In the genomic region with DNA sequence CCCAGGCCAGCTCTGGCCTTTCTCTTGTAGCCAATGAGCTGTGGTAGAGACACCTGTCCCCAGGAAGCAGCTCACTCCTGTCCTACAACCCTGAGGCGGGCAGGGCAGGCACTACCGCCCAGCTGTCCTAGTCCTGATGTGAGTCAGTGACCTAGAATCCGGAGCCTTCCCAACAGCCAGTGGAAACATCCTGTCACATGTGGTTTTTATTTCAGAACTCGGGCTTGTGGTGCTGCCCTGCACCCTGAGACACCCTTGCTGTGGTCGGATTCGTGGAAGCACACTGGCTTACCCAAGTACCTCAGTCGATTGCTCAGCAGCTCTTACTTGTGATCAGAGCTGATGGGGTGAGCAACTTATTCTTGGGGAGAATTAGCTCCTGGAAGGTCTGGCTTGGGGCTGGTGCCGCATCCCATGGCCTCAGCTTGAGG, we compare ENCODE assay signal across 12 cellular contexts.
DNase-seq lines count a peak whose midpoint lies in the region; ATAC-seq and TF ChIP-seq lines count a peak whose summit lies in the region.
"Had no signal": no experiment of that assay in that cellular context is flagged by ENCODE, and none has a peak within 500 bp of the region (broad histone marks: within the 10 kb centered on the region; RNA-seq: fewer than 3 reads in every experiment).

No MANE protein-coding gene starts in this region.

- H3K4me3 ChIP-seq in SJCRH30 (no peak overlapping the region), vagina (no peak overlapping the region)
- H3K4me3 ChIP-seq: dorsolateral prefrontal cortex had no signal

- H3K27ac ChIP-seq in SJCRH30 (peak overlapping the region; percentile 39), vagina (peak overlapping the region; percentile 71)
- H3K27ac ChIP-seq: dorsolateral prefrontal cortex had no signal

- H3K4me1 Mint-ChIP-seq in effector memory CD8-positive, alpha-beta T cell (ENCODE audit: low read depth in 2 of 2) = peaks cover 0 to 2% of the 10 kb centered on the region in 2 donors
- H3K4me1 Mint-ChIP-seq: H9 had no signal

- no peak for TF ChIP-seq POLR2A in vagina (IDR thresholded peaks at IDR 0.05)

- intact Hi-C loops in vagina (cut with DNase I) = no loop called here

- peaks cover 14% of the 10 kb centered on the region for H3K4me1 ChIP-seq in SJCRH30
- peaks cover 12% of the 10 kb centered on the region for H3K4me1 ChIP-seq in vagina

- DNase-seq in stimulated activated CD4-positive, alpha-beta T cell treated with anti-CD3 and anti-CD28 coated beads, Interleukin-2, amount 100 ng/mL, for 24 hours = peak; percentile 14 to 28
- DNase-seq in stimulated activated CD4-positive, alpha-beta T cell treated with anti-CD3 and anti-CD28 coated beads, Interleukin-4, amount 100 ng/mL, for 1 hour = no peak
- DNase-seq in SJCRH30 (peak; percentile 77 to 78), vagina (ENCODE audit: extremely low spot score in 2 of 2) (no peak), putamen (ENCODE audit: low spot score) (no peak), OCI-M1 (lab: John Stamatoyannopoulos, UW) (no peak)
- DNase-seq in effector memory CD8-positive, alpha-beta T cell = no peak
- DNase-seq: CD8-positive, alpha-beta T cell; dorsolateral prefrontal cortex; H9 had no signal

- TF ChIP-seq CTCF in vagina (IDR thresholded peaks at IDR 0.05) = no peak

- H3K36me3 Mint-ChIP-seq in effector memory CD8-positive, alpha-beta T cell (ENCODE audit: insufficient read depth) = no peaks in the 10 kb centered on the region
- H3K36me3 Mint-ChIP-seq: CD8-positive, alpha-beta T cell had no signal

- peak overlapping the region in 1 of 2 donors; percentile 13 for H3K4me3 Mint-ChIP-seq in effector memory CD8-positive, alpha-beta T cell
- H3K4me3 Mint-ChIP-seq: CD8-positive, alpha-beta T cell; H9; stimulated activated naive CD8-positive, alpha-beta T cell treated with anti-CD3 and anti-CD28 coated beads, Interleukin-15, Interleukin-2, amounts not matched to agents 100 ng/mL and 50 ng/mL, for 24 hours had no signal

- H3K36me3 ChIP-seq in SJCRH30 (no peaks in the 10 kb centered on the region), vagina (no peaks in the 10 kb centered on the region)

- peaks cover 45 to 50% of the 10 kb centered on the region in 2 donors for H3K27me3 Mint-ChIP-seq in effector memory CD8-positive, alpha-beta T cell

- ATAC-seq in effector memory CD8-positive, alpha-beta T cell (replicated peaks) = peak; percentile 22
- ATAC-seq in HG02885 (IDR thresholded peaks at IDR 0.05; ENCODE audit: poor library complexity, unreplicated experiment) = no peak
- ATAC-seq: CD8-positive, alpha-beta T cell had no signal

- H3K27me3 ChIP-seq in SJCRH30 (no peaks in the 10 kb centered on the region), vagina (no peaks in the 10 kb centered on the region)

- H3K9me3 ChIP-seq in SJCRH30 (replicated peaks) (no peaks in the 10 kb centered on the region), vagina (no peaks in the 10 kb centered on the region)

- H3K9me3 Mint-ChIP-seq in effector memory CD8-positive, alpha-beta T cell = peaks cover 0 to 2% of the 10 kb centered on the region in 2 donors
- H3K9me3 Mint-ChIP-seq: CD8-positive, alpha-beta T cell; H9; stimulated activated naive CD8-positive, alpha-beta T cell treated with anti-CD3 and anti-CD28 coated beads, Interleukin-15, Interleukin-2, amounts not matched to agents 100 ng/mL and 50 ng/mL, for 24 hours had no signal

- H3K27ac Mint-ChIP-seq in effector memory CD8-positive, alpha-beta T cell = no peak overlapping the region
- H3K27ac Mint-ChIP-seq: CD8-positive, alpha-beta T cell; H9; stimulated activated naive CD8-positive, alpha-beta T cell treated with anti-CD3 and anti-CD28 coated beads, Interleukin-15, Interleukin-2, amounts not matched to agents 100 ng/mL and 50 ng/mL, for 24 hours had no signal

Comparison
In these comparisons a context has a peak if more than half of its experiments do, and no peak if none do; other contexts are left out.
1. DNase-seq: peak in stimulated activated CD4-positive, alpha-beta T cell treated with anti-CD3 and anti-CD28 coated beads, Interleukin-2, amount 100 ng/mL, for 24 hours (2 of 2) and SJCRH30 (2 of 2); none in stimulated activated CD4-positive, alpha-beta T cell treated with anti-CD3 and anti-CD28 coated beads, Interleukin-4, amount 100 ng/mL, for 1 hour (single experiment), effector memory CD8-positive, alpha-beta T cell (0 of 3), vagina (0 of 2), putamen (single experiment) and OCI-M1 (single experiment).